8 cellular contexts compared by ENCODE assay signal in the genomic region with DNA sequence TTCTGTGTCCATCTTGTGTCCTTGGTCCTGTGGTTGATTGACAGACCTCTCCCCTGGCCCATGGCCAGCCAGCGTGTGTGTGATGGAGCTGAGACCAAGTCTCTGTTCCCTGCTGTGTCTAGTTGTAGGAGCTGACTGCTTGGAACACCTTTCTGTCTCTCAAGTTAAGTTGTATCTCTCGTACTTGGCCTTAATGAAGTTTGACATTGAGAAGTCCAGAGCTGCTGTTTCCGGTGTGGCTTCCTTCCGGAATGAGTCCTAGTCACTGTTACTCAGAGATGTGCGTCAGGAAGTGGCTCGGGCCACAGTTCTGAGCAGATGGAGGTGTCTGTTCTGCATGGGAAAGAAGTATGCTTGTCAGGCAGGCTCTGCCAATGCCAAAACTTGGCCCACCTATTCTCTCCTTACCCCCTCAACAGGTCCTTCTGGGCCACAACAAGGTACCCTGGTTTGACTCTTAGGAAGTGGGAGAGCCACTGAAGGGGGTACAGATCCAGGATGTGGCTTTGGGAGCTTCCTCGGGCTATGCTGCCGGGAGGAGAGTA. TPM values are rescaled to one million over a fixed set of nuclear protein-coding genes. Genes with fewer than 3 reads are reported as not detected.
DNase-seq lines count a peak whose midpoint lies in the region; ATAC-seq and TF ChIP-seq lines count a peak whose summit lies in the region.

No MANE protein-coding gene starts in this region.

- TF ChIP-seq CTCF in Peyer's patch (IDR thresholded peaks at IDR 0.05) (no peak), heart right ventricle (IDR thresholded peaks at IDR 0.05) (no peak)

- DNase-seq in Peyer's patch = peak in 2 of 3 donors; percentile 87 to 91
- peak; percentile 66 for DNase-seq in activated T-helper 2 cell treated with anti-CD3 and anti-CD28 coated beads, Interferon-gamma antibody, Interleukin-2, Interleukin-4, amounts not matched to agents 10 μg/mL and 5 μg/mL and 100 μg/mL, durations not matched to agents 14 hours and 24 hours and 36 hours (ENCODE audit: low spot score)
- DNase-seq in heart right ventricle = no peak
- peak; percentile 47 to 52 for DNase-seq in stimulated activated CD4-positive, alpha-beta T cell treated with anti-CD3 and anti-CD28 coated beads, Interleukin-2, amount 100 ng/mL, for 48 hours
- DNase-seq in NCI-H1930 (lab: John Stamatoyannopoulos, UW) = no peak
- no peak for DNase-seq in amniotic stem cell (lab: John Stamatoyannopoulos, UW)

- peaks cover 60% of the 10 kb centered on the region for H3K4me1 Mint-ChIP-seq in activated T-helper 2 cell treated with anti-CD3 and anti-CD28 coated beads, Interferon-gamma antibody, Interleukin-2, Interleukin-4, amounts not matched to agents 10 μg/mL and 5 μg/mL and 100 μg/mL, durations not matched to agents 14 hours and 24 hours and 36 hours (ENCODE audit: low read depth)

- H3K4me3 Mint-ChIP-seq in activated T-helper 2 cell treated with anti-CD3 and anti-CD28 coated beads, Interferon-gamma antibody, Interleukin-2, Interleukin-4, amounts not matched to agents 10 μg/mL and 5 μg/mL and 100 μg/mL, durations not matched to agents 14 hours and 24 hours and 36 hours (ENCODE audit: low read depth) = peak overlapping the region; percentile 77

- H3K36me3 ChIP-seq in Peyer's patch (peaks cover 0 to 3% (median 0%) of the 10 kb centered on the region in 3 donors), heart right ventricle (peaks cover 0 to 5% (median 0%) of the 10 kb centered on the region in 9 donors)

- ATAC-seq in GM19467 (IDR thresholded peaks at IDR 0.05; ENCODE audit: unreplicated experiment) (peak; percentile 47), heart right ventricle (peak in 7 of 8 donors; percentile 16 to 60 (median 37)), HG03196 (IDR thresholded peaks at IDR 0.05; ENCODE audit: unreplicated experiment) (no peak)

- intact Hi-C loops in activated T-helper 2 cell treated with anti-CD3 and anti-CD28 coated beads, Interferon-gamma antibody, Interleukin-2, Interleukin-4, amounts not matched to agents 10 μg/mL and 5 μg/mL and 100 μg/mL, durations not matched to agents 14 hours and 24 hours and 36 hours (cut with micrococcal nuclease) = loop anchor here (1.0 to 2.0 kb wide), 5 partner anchors 8 to 55 kb away; partner anchors contain the start of gene GATAD2A
- intact Hi-C loops in heart right ventricle (cut with DNase I) = loop anchor here in 4 of 10 donors (5.0 to 10.0 kb wide), 3 partner anchors 42 to 55 kb away; partner anchors contain the start of gene GATAD2A (in 3 of the 4)

- TF ChIP-seq POLR2A in Peyer's patch (IDR thresholded peaks at IDR 0.05) = no peak

- H3K36me3 Mint-ChIP-seq in activated T-helper 2 cell treated with anti-CD3 and anti-CD28 coated beads, Interferon-gamma antibody, Interleukin-2, Interleukin-4, amounts not matched to agents 10 μg/mL and 5 μg/mL and 100 μg/mL, durations not matched to agents 14 hours and 24 hours and 36 hours (ENCODE audit: low read depth) = peaks cover 20% of the 10 kb centered on the region

- H3K4me1 ChIP-seq in Peyer's patch (peaks cover 12 to 69% (median 50%) of the 10 kb centered on the region in 4 donors), heart right ventricle (peaks cover 36 to 83% (median 71%) of the 10 kb centered on the region in 9 donors)

- H3K9me3 ChIP-seq in Peyer's patch (no peaks in the 10 kb centered on the region), heart right ventricle (no peaks in the 10 kb centered on the region)

- 36 to 53% methylated on average over 8 of the region's 8 CpGs for WGBS in heart right ventricle, 2 donors

- H3K9me3 Mint-ChIP-seq in activated T-helper 2 cell treated with anti-CD3 and anti-CD28 coated beads, Interferon-gamma antibody, Interleukin-2, Interleukin-4, amounts not matched to agents 10 μg/mL and 5 μg/mL and 100 μg/mL, durations not matched to agents 14 hours and 24 hours and 36 hours = no peaks in the 10 kb centered on the region

- H3K27me3 ChIP-seq in Peyer's patch (no peaks in the 10 kb centered on the region), heart right ventricle (no peaks in the 10 kb centered on the region)

- H3K4me3 ChIP-seq in Peyer's patch (peak overlapping the region in 3 of 4 donors; percentile 6 to 29 (median 7)), heart right ventricle (peak overlapping the region in 4 of 10 donors; percentile 5 to 37 (median 18))

- H3K27me3 Mint-ChIP-seq in activated T-helper 2 cell treated with anti-CD3 and anti-CD28 coated beads, Interferon-gamma antibody, Interleukin-2, Interleukin-4, amounts not matched to agents 10 μg/mL and 5 μg/mL and 100 μg/mL, durations not matched to agents 14 hours and 24 hours and 36 hours (ENCODE audit: low read depth) = no peaks in the 10 kb centered on the region

- peak overlapping the region; percentile 94 for H3K27ac Mint-ChIP-seq in activated T-helper 2 cell treated with anti-CD3 and anti-CD28 coated beads, Interferon-gamma antibody, Interleukin-2, Interleukin-4, amounts not matched to agents 10 μg/mL and 5 μg/mL and 100 μg/mL, durations not matched to agents 14 hours and 24 hours and 36 hours

- peak overlapping the region; percentile 66 to 83 (median 78) for H3K27ac ChIP-seq in Peyer's patch
- peak overlapping the region; percentile 49 to 90 (median 72) for H3K27ac ChIP-seq in heart right ventricle

RNA-seq across cellular contexts. Expression of gene GATAD2A, which starts 54.3 kb away (rescaled TPM):
- 10 to 100 TPM; 67.8 to 99.9 (median 79.8) TPM for total RNA-seq in Peyer's patch
- 125 and 128 TPM in 2 replicates for total RNA-seq in activated T-helper 2 cell treated with anti-CD3 and anti-CD28 coated beads, Interferon-gamma antibody, Interleukin-2, Interleukin-4, amounts not matched to agents 10 μg/mL and 5 μg/mL and 100 μg/mL, durations not matched to agents 14 hours and 24 hours and 36 hours
- 10 to 100 TPM; 22.1 to 48.5 (median 26.0) TPM for total RNA-seq in heart right ventricle
- polyA plus RNA-seq in heart right ventricle = 10 to 100 TPM in 1 of 2 donors, 1 to 10 TPM in 1; 7.5 to 13.3 TPM

RNA-seq across cellular contexts. Expression of gene TSSK6, which starts 55.6 kb away (rescaled TPM):
- total RNA-seq in Peyer's patch = 10 to 100 TPM in 2 of 4 donors, 1 to 10 TPM in 2; 3.0 to 14.0 (median 10.0) TPM
- total RNA-seq in activated T-helper 2 cell treated with anti-CD3 and anti-CD28 coated beads, Interferon-gamma antibody, Interleukin-2, Interleukin-4, amounts not matched to agents 10 μg/mL and 5 μg/mL and 100 μg/mL, durations not matched to agents 14 hours and 24 hours and 36 hours = 2.6 and 2.9 TPM in 2 replicates
- 1 to 10 TPM in 1 of 10 donors, under 1 TPM in 8, not detected in 1; 0.23 to 1.2 (median 0.45) TPM for total RNA-seq in heart right ventricle
- polyA plus RNA-seq in heart right ventricle = under 1 TPM; 0.29 to 0.49 TPM

RNA-seq across cellular contexts. Expression of gene NDUFA13, which starts 56.2 kb away (rescaled TPM):
- total RNA-seq in Peyer's patch = 100 to 1,000 TPM in 3 of 4 donors, 10 to 100 TPM in 1; 40.7 to 188 (median 126) TPM
- 381 and 393 TPM in 2 replicates for total RNA-seq in activated T-helper 2 cell treated with anti-CD3 and anti-CD28 coated beads, Interferon-gamma antibody, Interleukin-2, Interleukin-4, amounts not matched to agents 10 μg/mL and 5 μg/mL and 100 μg/mL, durations not matched to agents 14 hours and 24 hours and 36 hours
- 1,000 to 10,000 TPM in 9 of 10 donors, 100 to 1,000 TPM in 1; 856 to 1,274 (median 1,129) TPM for total RNA-seq in heart right ventricle
- polyA plus RNA-seq in heart right ventricle = 1,000 to 10,000 TPM; 1,172 to 1,278 TPM

Comparison
In these comparisons a context has a peak if more than half of its experiments do, and no peak if none do; other contexts are left out.
1. DNase-seq: peak in Peyer's patch (2 of 3), activated T-helper 2 cell treated with anti-CD3 and anti-CD28 coated beads, Interferon-gamma antibody, Interleukin-2, Interleukin-4, amounts not matched to agents 10 μg/mL and 5 μg/mL and 100 μg/mL, durations not matched to agents 14 hours and 24 hours and 36 hours (single experiment) and stimulated activated CD4-positive, alpha-beta T cell treated with anti-CD3 and anti-CD28 coated beads, Interleukin-2, amount 100 ng/mL, for 48 hours (2 of 2); none in heart right ventricle (0 of 2), NCI-H1930 (0 of 2) and amniotic stem cell (single experiment).